ENCODE assay signal across 14 cellular contexts in genomic region chr5:107290780-107291398, GRCh38.
"Had no signal": no experiment of that assay in that cellular context is flagged by ENCODE, and none has a peak within 500 bp of the region (broad histone marks: within the 10 kb centered on the region; RNA-seq: fewer than 3 reads in every experiment).

No MANE protein-coding gene starts in this region.

- H3K9me3 ChIP-seq: ovary, thyroid gland had no signal

- H3K4me1 ChIP-seq: thyroid gland had no signal

- H3K36me3 ChIP-seq: ovary, thyroid gland had no signal

- H3K27ac ChIP-seq: dorsolateral prefrontal cortex, ovary, thyroid gland had no signal

- DNase-seq: activated B cell treated with CpG ODN at 0.5 μM for 24 hours; activated CD4-positive, alpha-beta memory T cell treated with anti-CD3 and anti-CD28 coated beads for 36 hours; activated CD4-positive, alpha-beta T cell treated with anti-CD3 and anti-CD28 coated beads for 4 hours; caudate nucleus; dorsolateral prefrontal cortex; foreskin melanocyte; left ventricle myocardium superior; naive thymus-derived CD4-positive, alpha-beta T cell; ovary; stimulated activated naive B cell treated with anti-CD40 and anti-IgM and Interleukin-4, amounts not matched to agents 10 μg/mL and 1 μg/mL and 100 μg/mL, for 72 hours; SW 1271; thyroid gland had no signal

- FAIRE-seq: keratinocyte, urothelium cell line had no signal

- H3K27me3 ChIP-seq: dorsolateral prefrontal cortex, ovary, thyroid gland had no signal

- H3K4me3 ChIP-seq: dorsolateral prefrontal cortex, ovary, thyroid gland had no signal
